In genomic region chr4:8726344-8726851, GRCh38 we compare ENCODE assay signal across 1 cellular context.
TF ChIP-seq lines count a peak whose summit lies in the region.

No MANE protein-coding gene starts in this region.

TF ChIP-seq in HepG2, 621 proteins besides CTCF, POLR2A, EP300 and RAD21:
- TF ChIP-seq, protein P1, sequence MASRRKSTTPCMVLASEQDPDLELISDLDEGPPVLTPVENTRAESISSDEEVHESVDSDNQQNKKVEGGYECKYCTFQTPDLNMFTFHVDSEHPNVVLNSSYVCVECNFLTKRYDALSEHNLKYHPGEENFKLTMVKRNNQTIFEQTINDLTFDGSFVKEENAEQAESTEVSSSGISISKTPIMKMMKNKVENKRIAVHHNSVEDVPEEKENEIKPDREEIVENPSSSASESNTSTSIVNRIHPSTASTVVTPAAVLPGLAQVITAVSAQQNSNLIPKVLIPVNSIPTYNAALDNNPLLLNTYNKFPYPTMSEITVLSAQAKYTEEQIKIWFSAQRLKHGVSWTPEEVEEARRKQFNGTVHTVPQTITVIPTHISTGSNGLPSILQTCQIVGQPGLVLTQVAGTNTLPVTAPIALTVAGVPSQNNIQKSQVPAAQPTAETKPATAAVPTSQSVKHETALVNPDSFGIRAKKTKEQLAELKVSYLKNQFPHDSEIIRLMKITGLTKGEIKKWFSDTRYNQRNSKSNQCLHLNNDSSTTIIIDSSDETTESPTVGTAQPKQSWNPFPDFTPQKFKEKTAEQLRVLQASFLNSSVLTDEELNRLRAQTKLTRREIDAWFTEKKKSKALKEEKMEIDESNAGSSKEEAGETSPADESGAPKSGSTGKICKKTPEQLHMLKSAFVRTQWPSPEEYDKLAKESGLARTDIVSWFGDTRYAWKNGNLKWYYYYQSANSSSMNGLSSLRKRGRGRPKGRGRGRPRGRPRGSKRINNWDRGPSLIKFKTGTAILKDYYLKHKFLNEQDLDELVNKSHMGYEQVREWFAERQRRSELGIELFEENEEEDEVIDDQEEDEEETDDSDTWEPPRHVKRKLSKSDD (CRISPR knock-in tag; IDR thresholded peaks at IDR 0.05; ENCODE audit: low read depth), result no peak
- TF ChIP-seq ZNF652 (CRISPR knock-in tag; IDR thresholded peaks at IDR 0.05; ENCODE audit: borderline replicate concordance, low read depth), result no peak
- TF ChIP-seq ZNF34 (CRISPR knock-in tag; IDR thresholded peaks at IDR 0.05; ENCODE audit: borderline replicate concordance), result no peak
- no peak for TF ChIP-seq IKZF4 (CRISPR knock-in tag; IDR thresholded peaks at IDR 0.05; ENCODE audit: borderline replicate concordance, low read depth, not compliant biosample characterization)
- no peak for TF ChIP-seq DR1 (CRISPR knock-in tag; IDR thresholded peaks at IDR 0.05)
- no peak for TF ChIP-seq RERE (CRISPR knock-in tag; IDR thresholded peaks at IDR 0.05; ENCODE audit: low read depth)
- TF ChIP-seq NCOR1 (IDR thresholded peaks at IDR 0.05; ENCODE audit: borderline replicate concordance, low read length), result no peak
- TF ChIP-seq FOXA3 (CRISPR knock-in tag; IDR thresholded peaks at IDR 0.05), result no peak
- no peak for TF ChIP-seq ZNF792 (CRISPR knock-in tag; IDR thresholded peaks at IDR 0.05)
- TF ChIP-seq CBX5 (CRISPR knock-in tag; IDR thresholded peaks at IDR 0.05; ENCODE audit: borderline replicate concordance), result no peak
- TF ChIP-seq RFXAP (CRISPR knock-in tag; IDR thresholded peaks at IDR 0.05; ENCODE audit: borderline replicate concordance), result no peak
- TF ChIP-seq, protein P2, sequence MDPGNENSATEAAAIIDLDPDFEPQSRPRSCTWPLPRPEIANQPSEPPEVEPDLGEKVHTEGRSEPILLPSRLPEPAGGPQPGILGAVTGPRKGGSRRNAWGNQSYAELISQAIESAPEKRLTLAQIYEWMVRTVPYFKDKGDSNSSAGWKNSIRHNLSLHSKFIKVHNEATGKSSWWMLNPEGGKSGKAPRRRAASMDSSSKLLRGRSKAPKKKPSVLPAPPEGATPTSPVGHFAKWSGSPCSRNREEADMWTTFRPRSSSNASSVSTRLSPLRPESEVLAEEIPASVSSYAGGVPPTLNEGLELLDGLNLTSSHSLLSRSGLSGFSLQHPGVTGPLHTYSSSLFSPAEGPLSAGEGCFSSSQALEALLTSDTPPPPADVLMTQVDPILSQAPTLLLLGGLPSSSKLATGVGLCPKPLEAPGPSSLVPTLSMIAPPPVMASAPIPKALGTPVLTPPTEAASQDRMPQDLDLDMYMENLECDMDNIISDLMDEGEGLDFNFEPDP (CRISPR knock-in tag; conservative IDR thresholded peaks at IDR 0.05), result no peak
- TF ChIP-seq ZSCAN20 (CRISPR knock-in tag; IDR thresholded peaks at IDR 0.05; ENCODE audit: borderline replicate concordance), result no peak
- TF ChIP-seq, protein P3, sequence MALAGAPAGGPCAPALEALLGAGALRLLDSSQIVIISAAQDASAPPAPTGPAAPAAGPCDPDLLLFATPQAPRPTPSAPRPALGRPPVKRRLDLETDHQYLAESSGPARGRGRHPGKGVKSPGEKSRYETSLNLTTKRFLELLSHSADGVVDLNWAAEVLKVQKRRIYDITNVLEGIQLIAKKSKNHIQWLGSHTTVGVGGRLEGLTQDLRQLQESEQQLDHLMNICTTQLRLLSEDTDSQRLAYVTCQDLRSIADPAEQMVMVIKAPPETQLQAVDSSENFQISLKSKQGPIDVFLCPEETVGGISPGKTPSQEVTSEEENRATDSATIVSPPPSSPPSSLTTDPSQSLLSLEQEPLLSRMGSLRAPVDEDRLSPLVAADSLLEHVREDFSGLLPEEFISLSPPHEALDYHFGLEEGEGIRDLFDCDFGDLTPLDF (CRISPR knock-in tag; IDR thresholded peaks at IDR 0.05), result no peak
- no peak for TF ChIP-seq SKI (IDR thresholded peaks at IDR 0.05; ENCODE audit: partially characterized antibody)
- TF ChIP-seq PRDM10 (CRISPR knock-in tag; IDR thresholded peaks at IDR 0.05; ENCODE audit: low read depth), result no peak
- TF ChIP-seq ZFP36L2 (CRISPR knock-in tag; IDR thresholded peaks at IDR 0.05), result no peak
TF ChIP-seq in HepG2: peak in this region for 0.
